9 cellular contexts compared by ENCODE assay signal in genomic region chr19:50803633-50804419, GRCh38. TPM values are rescaled to one million over a fixed set of nuclear protein-coding genes. Genes with fewer than 3 reads are reported as not detected.
DNase-seq lines count a peak whose midpoint lies in the region; ATAC-seq and TF ChIP-seq lines count a peak whose summit lies in the region.
"Had no signal": no experiment of that assay in that cellular context is flagged by ENCODE, and none has a peak within 500 bp of the region (broad histone marks: within the 10 kb centered on the region; RNA-seq: fewer than 3 reads in every experiment).

No MANE protein-coding gene starts in this region.

- H3K4me1 ChIP-seq in iPS DF 6.9 (ENCODE audit: control insufficient read depth, insufficient read depth, low read length) (no peaks in the 10 kb centered on the region), spleen (peaks cover 15 to 51% (median 24%) of the 10 kb centered on the region in 6 donors)

- intact Hi-C loops in spleen (cut with DNase I; ENCODE audit: low total_unique reads): no loop called here

- no peaks in the 10 kb centered on the region for H3K9me3 ChIP-seq in iPS DF 6.9 (ENCODE audit: control insufficient read depth, insufficient read depth, low read length)
- H3K9me3 ChIP-seq in spleen: no peaks in the 10 kb centered on the region

- TF ChIP-seq CTCF in 22Rv1 (IDR thresholded peaks at IDR 0.05) (no peak), spleen (IDR thresholded peaks at IDR 0.05 in 8 of 11, conservative IDR thresholded peaks at IDR 0.05 in 3 of 11) (no peak)

- H3K27ac ChIP-seq in 22Rv1 (peak overlapping the region; percentile 98), iPS DF 6.9 (ENCODE audit: low read length) (no peak overlapping the region), spleen (peak overlapping the region; percentile 94 to 99 (median 96))

- in situ Hi-C loops in G401 (cut with HindIII; ENCODE audit: low sequenced_read_pairs): no loop called here

- DNase-seq in NCI-H2171 (lab: John Stamatoyannopoulos, UW) (peak; percentile 54), iPS DF 6.9 (ENCODE audit: low read depth, low spot score) (no peak), spleen (no peak), G401 (ENCODE audit: low spot score) (no peak), GM19240 (ENCODE audit: insufficient read length, low spot score) (no peak)
- no peak for DNase-seq in activated naive CD4-positive, alpha-beta T cell treated with anti-CD3 and anti-CD28 coated beads, Interleukin-2, amount 50 U/mL, for 72 hours (ENCODE audit: low spot score in 2 of 2)

- ATAC-seq in GM19397 (IDR thresholded peaks at IDR 0.05; ENCODE audit: unreplicated experiment): peak; percentile 12
- peak in 1 of 2 donors; percentile 21 for ATAC-seq in activated naive CD4-positive, alpha-beta T cell treated with anti-CD3 and anti-CD28 coated beads, Interleukin-2, amount 50 U/mL, for 72 hours

- H3K4me3 ChIP-seq in iPS DF 6.9 (ENCODE audit: low read length): peak overlapping the region; percentile 100
- peak overlapping the region; percentile 73 to 99 (median 91) for H3K4me3 ChIP-seq in spleen

- no peaks in the 10 kb centered on the region for H3K27me3 ChIP-seq in iPS DF 6.9 (ENCODE audit: control insufficient read depth, insufficient read depth, low read length)
- no peaks in the 10 kb centered on the region for H3K27me3 ChIP-seq in spleen (replicated peaks in 1 of 7)

- H3K27ac Mint-ChIP-seq in activated naive CD4-positive, alpha-beta T cell treated with anti-CD3 and anti-CD28 coated beads, Interleukin-2, amount 50 U/mL, for 72 hours: peak overlapping the region; percentile 96 to 100

- no peaks in the 10 kb centered on the region for H3K9me3 Mint-ChIP-seq in activated naive CD4-positive, alpha-beta T cell treated with anti-CD3 and anti-CD28 coated beads, Interleukin-2, amount 50 U/mL, for 72 hours

- peaks cover 19% of the 10 kb centered on the region for H3K36me3 ChIP-seq in iPS DF 6.9 (ENCODE audit: control insufficient read depth, insufficient read depth, low read length)
- peaks cover 0 to 36% (median 25%) of the 10 kb centered on the region in 6 donors for H3K36me3 ChIP-seq in spleen

- peaks cover 26 to 39% of the 10 kb centered on the region in 2 donors for H3K36me3 Mint-ChIP-seq in activated naive CD4-positive, alpha-beta T cell treated with anti-CD3 and anti-CD28 coated beads, Interleukin-2, amount 50 U/mL, for 72 hours

- no CpG with 5 or more reads among the region's 40 CpGs for WGBS in iPS DF 6.9 (ENCODE audit: insufficient coverage, insufficient read length)
- 0 to 1% (median 1%) methylated on average over 36 to 40 of the region's 40 CpGs for WGBS in spleen, 5 donors

- TF ChIP-seq POLR2A in spleen (IDR thresholded peaks at IDR 0.05): no peak

RNA-seq across cellular contexts. Expression of gene ACP4, which starts 13.6 kb away (rescaled TPM):
- total RNA-seq in activated naive CD4-positive, alpha-beta T cell treated with anti-CD3 and anti-CD28 coated beads, Interleukin-2, amount 50 U/mL, for 72 hours: not detected
- total RNA-seq in spleen: not detected
- not detected for polyA plus RNA-seq in spleen
- not detected in 2 replicates for total RNA-seq in G401 (2014; rRNA removed; shearing (Covaris generic))
- total RNA-seq: pulmonary artery endothelial cell had no signal

RNA-seq across cellular contexts. Expression of gene KLK1, which starts 19.8 kb away (rescaled TPM):
- total RNA-seq in activated naive CD4-positive, alpha-beta T cell treated with anti-CD3 and anti-CD28 coated beads, Interleukin-2, amount 50 U/mL, for 72 hours: 1 to 10 TPM; 1.2 to 5.0 TPM
- 10 to 100 TPM in 4 of 7 donors, 1 to 10 TPM in 3; 1.3 to 28.6 (median 10.7) TPM for total RNA-seq in spleen
- 10 to 100 TPM; 16.3 to 56.5 (median 54.5) TPM for polyA plus RNA-seq in spleen
- not detected in 2 replicates for total RNA-seq in G401 (2014; rRNA removed; shearing (Covaris generic))
- total RNA-seq: pulmonary artery endothelial cell had no signal

RNA-seq across cellular contexts. Expression of gene KLK15, which starts 29.5 kb away (rescaled TPM):
- total RNA-seq in activated naive CD4-positive, alpha-beta T cell treated with anti-CD3 and anti-CD28 coated beads, Interleukin-2, amount 50 U/mL, for 72 hours: not detected
- not detected for total RNA-seq in spleen
- under 1 TPM in 2 of 3 donors, not detected in 1; 0.07 to 0.13 TPM for polyA plus RNA-seq in spleen
- total RNA-seq in G401 (2014; rRNA removed; shearing (Covaris generic)): not detected in 2 replicates
- total RNA-seq: pulmonary artery endothelial cell had no signal

RNA-seq across cellular contexts. Expression of gene GPR32, which starts 33.6 kb away (rescaled TPM):
- total RNA-seq in activated naive CD4-positive, alpha-beta T cell treated with anti-CD3 and anti-CD28 coated beads, Interleukin-2, amount 50 U/mL, for 72 hours: not detected
- not detected for total RNA-seq in spleen
- polyA plus RNA-seq in spleen: not detected
- not detected in 2 replicates for total RNA-seq in G401 (2014; rRNA removed; shearing (Covaris generic))
- total RNA-seq: pulmonary artery endothelial cell had no signal

RNA-seq across cellular contexts. Expression of gene KLK3, which starts 50.9 kb away (rescaled TPM):
- total RNA-seq in activated naive CD4-positive, alpha-beta T cell treated with anti-CD3 and anti-CD28 coated beads, Interleukin-2, amount 50 U/mL, for 72 hours: not detected
- not detected for total RNA-seq in spleen
- polyA plus RNA-seq in spleen: under 1 TPM in 1 of 3 donors, not detected in 2; 0.03 TPM
- not detected in 2 replicates for total RNA-seq in G401 (2014; rRNA removed; shearing (Covaris generic))
- total RNA-seq: pulmonary artery endothelial cell had no signal
